Comparison of ENCODE assay signal across 36 cellular contexts in the genomic region with DNA sequence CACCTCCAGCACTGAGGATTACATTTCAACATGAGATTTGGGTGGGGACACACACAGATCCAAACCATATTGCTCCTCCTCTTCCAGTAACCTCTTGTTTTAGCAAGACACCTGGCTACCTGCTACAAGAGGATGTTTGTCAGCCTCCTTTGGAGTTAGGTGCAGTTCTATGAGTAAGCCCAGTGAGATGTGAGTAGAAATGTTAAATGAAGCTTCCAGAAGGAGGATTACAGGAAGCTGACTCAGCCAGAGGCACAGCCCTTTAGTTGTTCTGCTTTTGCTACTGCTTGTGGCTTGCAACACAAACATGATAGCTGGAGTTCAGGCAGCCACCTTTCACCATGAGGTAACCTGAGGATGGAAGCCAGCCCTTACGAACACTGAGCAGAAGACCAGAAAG.
"Had no signal": no experiment of that assay in that cellular context is flagged by ENCODE, and none has a peak within 500 bp of the region (broad histone marks: within the 10 kb centered on the region; RNA-seq: fewer than 3 reads in every experiment).

No MANE protein-coding gene starts in this region.

- H3K9me3 Mint-ChIP-seq: activated T-cell treated with anti-CD3 and anti-CD28 coated beads, Interleukin-2, amount 50 U/mL, for 4 hours; activated T-helper 1 cell treated with anti-CD3 and anti-CD28 coated beads, Interleukin-12 subunit alpha, Interleukin-12 subunit beta, Interleukin-2, Interleukin-4 antibody, amounts not matched to agents 30 ng/mL and 10 ng/mL and 1 ng/mL, durations not matched to agents 14 hours and 24 hours and 36 hours; central memory CD8-positive, alpha-beta T cell; T-helper 1 cell treated with Interleukin-12 subunit alpha and Interleukin-12 subunit beta and Interleukin-4 antibody, amounts not matched to agents 30 μg/mL and 1 μg/mL, for 36 hours; T-helper 2 cell treated with Interferon-gamma antibody and Interleukin-4, amounts not matched to agents 5 μg/mL and 100 μg/mL, for 36 hours had no signal

- H3K9ac ChIP-seq: SK-N-SH had no signal

- H3K4me3 ChIP-seq: cardiac muscle cell, K562, Peyer's patch, SJSA1 had no signal

- H3K4me3 Mint-ChIP-seq: activated CD8-positive, alpha-beta T cell treated with anti-CD3 and anti-CD28 coated beads, Interleukin-2, amount 10 ng/mL, durations not matched to agents 7 days and 5 days; activated naive CD8-positive, alpha-beta T cell treated with anti-CD3 and anti-CD28 coated beads for 36 hours; activated T-cell treated with anti-CD3 and anti-CD28 coated beads, Interleukin-2, amount 50 U/mL, for 4 hours; activated T-helper 1 cell treated with anti-CD3 and anti-CD28 coated beads, Interleukin-12 subunit alpha, Interleukin-12 subunit beta, Interleukin-2, Interleukin-4 antibody, amounts not matched to agents 30 ng/mL and 10 ng/mL and 1 ng/mL, durations not matched to agents 14 hours and 24 hours and 36 hours; central memory CD8-positive, alpha-beta T cell; T-helper 1 cell treated with Interleukin-12 subunit alpha and Interleukin-12 subunit beta and Interleukin-4 antibody, amounts not matched to agents 30 μg/mL and 1 μg/mL, for 36 hours; T-helper 2 cell treated with Interferon-gamma antibody and Interleukin-4, amounts not matched to agents 5 μg/mL and 100 μg/mL, for 36 hours; WTC11 had no signal

- H3K9me3 ChIP-seq: Peyer's patch, SJSA1, SK-N-SH had no signal

- H3K4me1 ChIP-seq: Peyer's patch, SJSA1 had no signal

- H3K27ac ChIP-seq: brain microvascular endothelial cell, cardiac muscle cell, Peyer's patch, SJSA1 had no signal

- H3K27ac Mint-ChIP-seq: activated CD8-positive, alpha-beta T cell treated with anti-CD3 and anti-CD28 coated beads, Interleukin-2, amount 10 ng/mL, durations not matched to agents 7 days and 5 days; activated naive CD8-positive, alpha-beta T cell treated with anti-CD3 and anti-CD28 coated beads for 36 hours; activated T-helper 1 cell treated with anti-CD3 and anti-CD28 coated beads, Interleukin-12 subunit alpha, Interleukin-12 subunit beta, Interleukin-2, Interleukin-4 antibody, amounts not matched to agents 30 ng/mL and 10 ng/mL and 1 ng/mL, durations not matched to agents 14 hours and 24 hours and 36 hours; T-helper 1 cell treated with Interleukin-12 subunit alpha and Interleukin-12 subunit beta and Interleukin-4 antibody, amounts not matched to agents 30 μg/mL and 1 μg/mL, for 36 hours; T-helper 2 cell treated with Interferon-gamma antibody and Interleukin-4, amounts not matched to agents 5 μg/mL and 100 μg/mL, for 36 hours; WTC11 had no signal

- H3K36me3 ChIP-seq: brain microvascular endothelial cell, cardiac muscle cell, Peyer's patch, SJSA1 had no signal

- H3K27me3 ChIP-seq: brain microvascular endothelial cell, cardiac muscle cell, Peyer's patch, SJSA1 had no signal

- H3K36me3 Mint-ChIP-seq: activated naive CD8-positive, alpha-beta T cell treated with anti-CD3 and anti-CD28 coated beads for 36 hours had no signal

- DNase-seq: activated CD4-positive, alpha-beta T cell treated with anti-CD3 and anti-CD28 coated beads for 4 hours; activated CD4-positive, alpha-beta T cell treated with anti-CD3 and anti-CD28 coated beads, Interleukin-2, amount 50 U/mL, for 48 hours; activated CD8-positive, alpha-beta T cell treated with anti-CD3 and anti-CD28 coated beads, Interleukin-2, amount 10 ng/mL, durations not matched to agents 7 days and 5 days; activated effector memory CD4-positive, alpha-beta T cell treated with anti-CD3 and anti-CD28 coated beads, Interleukin-2, amount 50 U/mL, for 16 hours; activated naive CD4-positive, alpha-beta T cell; activated naive CD4-positive, alpha-beta T cell treated with anti-CD3 and anti-CD28 coated beads, Interleukin-2, amount 50 U/mL, for 16 hours; activated naive CD8-positive, alpha-beta T cell treated with anti-CD3 and anti-CD28 coated beads for 36 hours; activated T-cell treated with anti-CD3 and anti-CD28 coated beads, Interleukin-2, amount 50 U/mL, for 4 hours; amniotic stem cell; aorta; brain microvascular endothelial cell; IMR-90; NCI-H1048; NCI-H1105 treated with DMSO at 0.1 percent for 48 hours; NCI-H1436; NCI-H1694; NCI-H1930; NCI-H2081 treated with DMSO at 0.1 percent for 48 hours; NCI-H226; NCI-H446 treated with DMSO at 0.1 percent for 48 hours; NCI-H524; NCI-H69; NCI-H82; Peyer's patch; RPMI8226; SHP77 treated with DMSO at 0.1 percent for 48 hours; SK-N-SH had no signal

- H3K4me1 Mint-ChIP-seq: central memory CD8-positive, alpha-beta T cell; WTC11 had no signal

- ATAC-seq: activated CD4-positive, CD25-positive, alpha-beta regulatory T cell treated with anti-CD3 and anti-CD28 coated beads, Interleukin-2, amount 50 U/mL, for 24 hours; activated CD8-positive, alpha-beta T cell treated with anti-CD3 and anti-CD28 coated beads, Interleukin-2, amount 10 ng/mL, durations not matched to agents 7 days and 5 days; activated T-cell treated with anti-CD3 and anti-CD28 coated beads, Interleukin-2, amount 50 U/mL, for 4 hours; K562; WTC11 had no signal
